10 cellular contexts compared by ENCODE assay signal in genomic region chr3:115975353-115975752, GRCh38.
A peak's percentile ranks its signal among the peaks of the same experiment; 100 is the strongest.
DNase-seq lines count a peak whose midpoint lies in the region; ATAC-seq and TF ChIP-seq lines count a peak whose summit lies in the region.
"Had no signal": no experiment of that assay in that cellular context is flagged by ENCODE, and none has a peak within 500 bp of the region (broad histone marks: within the 10 kb centered on the region; RNA-seq: fewer than 3 reads in every experiment).

No MANE protein-coding gene starts in this region.

- H3K27me3 Mint-ChIP-seq in natural killer cell (ENCODE audit: low read depth in 2 of 2), result no peaks in the 10 kb centered on the region
- H3K27me3 Mint-ChIP-seq: B cell had no signal

- peak overlapping the region; percentile 37 for H3K27ac ChIP-seq in smooth muscle cell (ENCODE audit: low read depth)

- no peak overlapping the region for H3K27ac Mint-ChIP-seq in natural killer cell
- H3K27ac Mint-ChIP-seq: B cell had no signal

- no peaks in the 10 kb centered on the region for H3K36me3 ChIP-seq in smooth muscle cell (ENCODE audit: low read depth)

- no peaks in the 10 kb centered on the region for H3K79me2 ChIP-seq in smooth muscle cell (ENCODE audit: low read depth)

- H3K9me3 ChIP-seq in smooth muscle cell (replicated peaks; ENCODE audit: low read depth), result no peaks in the 10 kb centered on the region

- H3K4me3 Mint-ChIP-seq in natural killer cell, result no peak overlapping the region
- H3K4me3 Mint-ChIP-seq: B cell had no signal

- intact Hi-C loops in natural killer cell (cut with micrococcal nuclease), result no loop called here

- DNase-seq in NCI-H2171 treated with DMSO at 0.1 percent for 48 hours (lab: John Stamatoyannopoulos, UW), result peak; percentile 39
- DNase-seq in NCI-H2171 (lab: John Stamatoyannopoulos, UW), result no peak
- peak; percentile 88 for DNase-seq in astrocyte of the spinal cord (ENCODE audit: low read depth, low spot score)
- no peak for DNase-seq in smooth muscle cell (lab: John Stamatoyannopoulos, UW; ENCODE audit: unreplicated experiment)
- no peak for DNase-seq in natural killer cell
- no peak for DNase-seq in hepatic stellate cell (ENCODE audit: low spot score)
- no peak for DNase-seq in epidermal melanocyte (ENCODE audit: insufficient read length, low spot score)
- DNase-seq: anterior cingulate cortex had no signal

- H3K4me1 ChIP-seq in smooth muscle cell (ENCODE audit: low read depth), result peaks cover 9% of the 10 kb centered on the region

- H3K9me3 Mint-ChIP-seq in natural killer cell, result peaks cover 15 to 18% of the 10 kb centered on the region in 2 donors

- ATAC-seq in HG03439 (IDR thresholded peaks at IDR 0.05; ENCODE audit: unreplicated experiment), result peak; percentile 73
- no peak for ATAC-seq in natural killer cell

- H3K36me3 Mint-ChIP-seq in natural killer cell, result no peaks in the 10 kb centered on the region

- H3K27me3 ChIP-seq in smooth muscle cell (ENCODE audit: low read depth), result no peaks in the 10 kb centered on the region

- in situ Hi-C loops in astrocyte of the spinal cord (cut with HindIII; ENCODE audit: low sequenced_read_pairs), result no loop called here

- H4K20me1 ChIP-seq in smooth muscle cell (ENCODE audit: low read depth), result no peaks in the 10 kb centered on the region

- H3K9ac ChIP-seq in smooth muscle cell (ENCODE audit: low read depth), result no peak overlapping the region

- no peaks in the 10 kb centered on the region for H3K4me1 Mint-ChIP-seq in natural killer cell
- H3K4me1 Mint-ChIP-seq: B cell had no signal

- no peak overlapping the region for H2AFZ ChIP-seq in smooth muscle cell (ENCODE audit: low read depth)

- H3F3A ChIP-seq in smooth muscle cell (ENCODE audit: low read depth), result no peaks in the 10 kb centered on the region

- peak overlapping the region; percentile 73 for H3K4me2 ChIP-seq in smooth muscle cell

- no peak for TF ChIP-seq CTCF in astrocyte of the spinal cord (IDR thresholded peaks at IDR 0.05; ENCODE audit: low read depth, low read length)
- TF ChIP-seq CTCF in smooth muscle cell (IDR thresholded peaks at IDR 0.05; ENCODE audit: borderline replicate concordance, insufficient read depth, poor library complexity, severe bottlenecking), result no peak
- TF ChIP-seq CTCF in natural killer cell (IDR thresholded peaks at IDR 0.05), result no peak

- 30% methylated on average over 3 of the region's 3 CpGs for WGBS in smooth muscle cell (ENCODE audit: low lambda C conversion rate)

- H3K4me3 ChIP-seq in astrocyte of the spinal cord (ENCODE audit: low read depth, low read length) (no peak overlapping the region), smooth muscle cell (no peak overlapping the region)

Comparison
In these comparisons a context has a peak if more than half of its experiments do, and no peak if none do; other contexts are left out.
1. DNase-seq: peak in NCI-H2171 treated with DMSO at 0.1 percent for 48 hours (single experiment) and astrocyte of the spinal cord (single experiment); none in NCI-H2171 (single experiment), smooth muscle cell (single experiment), natural killer cell (single experiment), hepatic stellate cell (single experiment) and epidermal melanocyte (single experiment).